In genomic region chr6:169074551-169074950, GRCh38 we compare ENCODE assay signal across 18 cellular contexts.
DNase-seq lines count a peak whose midpoint lies in the region; ATAC-seq, FAIRE-seq and TF ChIP-seq lines count a peak whose summit lies in the region.
"Had no signal": no experiment of that assay in that cellular context is flagged by ENCODE, and none has a peak within 500 bp of the region (broad histone marks: within the 10 kb centered on the region; RNA-seq: fewer than 3 reads in every experiment).

No MANE protein-coding gene starts in this region.

- DNase-seq in astrocyte of the hippocampus (ENCODE audit: low read depth, low spot score) (peak; percentile 38), stomach (no peak), NCI-H2227 treated with DMSO at 0.1 percent for 48 hours (lab: John Stamatoyannopoulos, UW) (no peak), amniotic stem cell (lab: John Stamatoyannopoulos, UW) (no peak), progenitor cell of endocrine pancreas (ENCODE audit: low spot score, unreplicated experiment) (no peak)
- DNase-seq: activated CD4-positive, alpha-beta T cell treated with anti-CD3 and anti-CD28 coated beads, Interleukin-2, amount 50 U/mL, for 48 hours; Calu3; GF-D8; NCI-H1417 treated with DMSO at 0.1 percent for 48 hours; stimulated activated naive CD4-positive, alpha-beta T cell; T-helper 1 cell had no signal

- no peaks in the 10 kb centered on the region for H3K4me1 Mint-ChIP-seq in progenitor cell of endocrine pancreas (ENCODE audit: low read depth)

- WGBS in gastroesophageal sphincter (ENCODE audit: low coverage in 1 of 2), 2 donors, result 42 to 59% methylated on average over 4 of the region's 4 CpGs
- WGBS in stomach, 5 donors, result 43 to 65% (median 54%) methylated on average over 4 of the region's 4 CpGs

- H3K9me3 Mint-ChIP-seq in progenitor cell of endocrine pancreas (ENCODE audit: low read depth), result no peaks in the 10 kb centered on the region

- H3K27ac ChIP-seq in gastroesophageal sphincter (peak overlapping the region; percentile 47 to 72 (median 70)), stomach (peak overlapping the region in 4 of 5 donors; percentile 71 to 80 (median 76))
- H3K27ac ChIP-seq: colonic mucosa, VCaP had no signal

- H3K27me3 Mint-ChIP-seq in progenitor cell of endocrine pancreas, result peaks cover 34% of the 10 kb centered on the region

- H3K27ac Mint-ChIP-seq in progenitor cell of endocrine pancreas, result no peak overlapping the region

- no peak for TF ChIP-seq CTCF in gastroesophageal sphincter (IDR thresholded peaks at IDR 0.05)
- no peak for TF ChIP-seq CTCF in stomach (IDR thresholded peaks at IDR 0.05)
- TF ChIP-seq CTCF in progenitor cell of endocrine pancreas (IDR thresholded peaks at IDR 0.05; ENCODE audit: unreplicated experiment), result no peak

- no peaks in the 10 kb centered on the region for H3K36me3 Mint-ChIP-seq in progenitor cell of endocrine pancreas (ENCODE audit: insufficient read depth)

- H3K36me3 ChIP-seq in gastroesophageal sphincter (no peaks in the 10 kb centered on the region), stomach (no peaks in the 10 kb centered on the region)
- H3K36me3 ChIP-seq: colonic mucosa had no signal

- TF ChIP-seq POLR2A in gastroesophageal sphincter (IDR thresholded peaks at IDR 0.05) (no peak), stomach (IDR thresholded peaks at IDR 0.05) (no peak)

- H3K4me1 ChIP-seq in gastroesophageal sphincter (peaks cover 0 to 41% (median 9%) of the 10 kb centered on the region in 3 donors), stomach (peaks cover 0 to 11% (median 3%) of the 10 kb centered on the region in 4 donors)
- H3K4me1 ChIP-seq: colonic mucosa had no signal

- intact Hi-C loops in stomach (cut with DNase I; ENCODE audit: low total_unique reads), result no loop called here

- no peak overlapping the region for H3K4me3 ChIP-seq in gastroesophageal sphincter
- no peak overlapping the region for H3K4me3 ChIP-seq in stomach
- H3K4me3 ChIP-seq: colonic mucosa had no signal

- H3K9me3 ChIP-seq in gastroesophageal sphincter, result no peaks in the 10 kb centered on the region
- no peaks in the 10 kb centered on the region for H3K9me3 ChIP-seq in stomach
- H3K9me3 ChIP-seq: colonic mucosa had no signal

- peak; percentile 100 for FAIRE-seq in G401.6 (lab: Jason Lieb, UNC)
- FAIRE-seq: H1 had no signal

- H3K27me3 ChIP-seq in gastroesophageal sphincter, result no peaks in the 10 kb centered on the region
- no peaks in the 10 kb centered on the region for H3K27me3 ChIP-seq in stomach
- H3K27me3 ChIP-seq: colonic mucosa had no signal

- ATAC-seq in gastroesophageal sphincter (no peak), GM21825 (IDR thresholded peaks at IDR 0.05; ENCODE audit: unreplicated experiment) (no peak)
- ATAC-seq: left colon had no signal

- TF ChIP-seq EP300 in gastroesophageal sphincter (IDR thresholded peaks at IDR 0.05), result no peak
- TF ChIP-seq EP300 in stomach (IDR thresholded peaks at IDR 0.05), result no peak

- H3K4me3 Mint-ChIP-seq in progenitor cell of endocrine pancreas (ENCODE audit: low read depth), result no peak overlapping the region
